26 cellular contexts compared by ENCODE assay signal in genomic region chr15:57973534-57973933, GRCh38.
"Had no signal": no experiment of that assay in that cellular context is flagged by ENCODE, and none has a peak within 500 bp of the region (broad histone marks: within the 10 kb centered on the region; RNA-seq: fewer than 3 reads in every experiment).

No MANE protein-coding gene starts in this region.

- ATAC-seq: stimulated activated effector memory CD8-positive, alpha-beta T cell treated with anti-CD3 and anti-CD28 coated beads, Interleukin-12 subunit alpha, Interleukin-12 subunit beta, amount 100 ng/mL, for 72 hours; stimulated activated memory B cell treated with anti-CD40 and anti-IgM and Interleukin-4, amounts not matched to agents 10 μg/mL and 1 μg/mL and 100 μg/mL, for 72 hours; stimulated activated naive B cell treated with anti-CD40 and anti-IgM and Interleukin-4, amounts not matched to agents 10 μg/mL and 1 μg/mL and 100 μg/mL, for 72 hours; stimulated activated naive CD8-positive, alpha-beta T cell treated with anti-CD3 and anti-CD28 coated beads, Interleukin-15, amount 100 ng/mL, for 72 hours; stimulated activated naive CD8-positive, alpha-beta T cell treated with anti-CD3 and anti-CD28 coated beads, Interleukin-15, Interleukin-2, amounts not matched to agents 100 U/mL and 50 U/mL, for 24 hours; upper lobe of right lung had no signal

- H3K27me3 ChIP-seq: stomach, suprapubic skin, testis, thyroid gland, tibial artery, tibial nerve, transverse colon, upper lobe of left lung, upper lobe of right lung, uterus, vagina had no signal

- DNase-seq: stimulated activated CD4-positive, alpha-beta T cell treated with anti-CD3 and anti-CD28 coated beads, Interleukin-2, amount 100 ng/mL, for 48 hours; stimulated activated CD4-positive, alpha-beta T cell treated with anti-CD3 and anti-CD28 coated beads, Interleukin-4, amount 100 ng/mL, for 1 hour; stimulated activated CD4-positive, alpha-beta T cell treated with anti-CD3 and anti-CD28 coated beads, Interleukin-4, amount 100 ng/mL, for 24 hours; stimulated activated CD4-positive, alpha-beta T cell treated with anti-CD3 and anti-CD28 coated beads, Interleukin-4, amount 100 ng/mL, for 4 hours; stimulated activated CD8-positive, alpha-beta memory T cell treated with anti-CD3 and anti-CD28 coated beads, Interleukin-4, amount 100 ng/mL, for 48 hours; stimulated activated naive B cell treated with anti-CD40 and anti-IgM and Interleukin-4, amounts not matched to agents 10 μg/mL and 1 μg/mL and 100 μg/mL, for 72 hours; stimulated activated naive CD4-positive, alpha-beta T cell; stimulated activated naive CD8-positive, alpha-beta T cell treated with anti-CD3 and anti-CD28 coated beads, Interleukin-15, amount 100 ng/mL, for 72 hours; stimulated activated naive CD8-positive, alpha-beta T cell treated with anti-CD3 and anti-CD28 coated beads, Interleukin-15, Interleukin-2, amounts not matched to agents 100 U/mL and 50 U/mL, for 24 hours; stomach; substantia nigra; testis; thyroid gland; tibial artery; transverse colon; trophoblast cell; upper lobe of left lung; upper lobe of right lung; uterus had no signal

- FAIRE-seq: urothelium cell line had no signal

- H3K27ac ChIP-seq: stomach, suprapubic skin, testis, thoracic aorta, thyroid gland, tibial artery, tibial nerve, transverse colon, upper lobe of left lung, upper lobe of right lung, uterus, vagina had no signal

- H3K4me1 ChIP-seq: stomach, suprapubic skin, testis, thyroid gland, tibial artery, tibial nerve, transverse colon, upper lobe of left lung, upper lobe of right lung, uterus, vagina had no signal

- H3K4me3 ChIP-seq: stomach, suprapubic skin, testis, thoracic aorta, thyroid gland, tibial artery, tibial nerve, transverse colon, upper lobe of left lung, upper lobe of right lung, uterus, vagina had no signal

- H3K36me3 ChIP-seq: stomach, suprapubic skin, thoracic aorta, thyroid gland, tibial artery, tibial nerve, transverse colon, upper lobe of left lung, upper lobe of right lung, uterus, vagina had no signal

- H3K9me3 ChIP-seq: stomach, suprapubic skin, testis, thoracic aorta, thyroid gland, tibial artery, tibial nerve, transverse colon, upper lobe of left lung, upper lobe of right lung, uterus, vagina had no signal
